ENCODE assay signal across 9 cellular contexts in genomic region chr5:139844472-139845145, GRCh38. TPM values are rescaled to one million over a fixed set of nuclear protein-coding genes. Genes with fewer than 3 reads are reported as not detected.
A peak's percentile ranks its signal among the peaks of the same experiment; 100 is the strongest.
DNase-seq lines count a peak whose midpoint lies in the region; ATAC-seq and TF ChIP-seq lines count a peak whose summit lies in the region.
"Had no signal": no experiment of that assay in that cellular context is flagged by ENCODE, and none has a peak within 500 bp of the region (broad histone marks: within the 10 kb centered on the region; RNA-seq: fewer than 3 reads in every experiment).

No MANE protein-coding gene starts in this region.

- CTCF ChIA-PET in HCT116 (lab: Charles Lee): interaction anchor here (1.4 to 2.9 kb wide), 3 partner anchors 57 to 124 kb away, joined by 5 to 12 read pairs (median 8); no protein-coding TSS in a partner anchor

- no peaks in the 10 kb centered on the region for H3K79me2 ChIP-seq in HCT116 (ENCODE audit: insufficient read depth, low read length)

- no peaks in the 10 kb centered on the region for H3K9me3 ChIP-seq in HCT116 (ENCODE audit: control insufficient read depth in 1 of 2, insufficient read depth in 1 of 2, low read depth in 1 of 2, low read length in 2 of 2)

- no peaks in the 10 kb centered on the region for H4K20me1 ChIP-seq in HCT116 (ENCODE audit: insufficient read depth)

- H3K4me1 ChIP-seq in HCT116 (ENCODE audit: control insufficient read depth in 1 of 2, insufficient read depth in 2 of 2, low read length in 2 of 2): peaks cover 0 to 13% of the 10 kb centered on the region in 2 experiments; a peak in 2 of 4 replicates

- no peaks in the 10 kb centered on the region for H3K27me3 ChIP-seq in HCT116 (ENCODE audit: insufficient read depth, low read length)

- TF ChIP-seq RAD21 in HCT116 (IDR thresholded peaks at IDR 0.05; ENCODE audit: low read depth): peak; percentile 88

- RAD21 ChIA-PET in HCT116 (lab: Charles Lee; ENCODE audit: low non-redundant PET in 1 of 2, low total read pairs in 2 of 2, uncharacterized antibody in 2 of 2, unreplicated experiment in 2 of 2): no interaction called here

- TF ChIP-seq CTCF in HCT116 (IDR thresholded peaks at IDR 0.05 in 2 of 3, conservative IDR thresholded peaks at IDR 0.05 in 1 of 3; ENCODE audit: borderline replicate concordance in 1 of 3, insufficient read depth in 1 of 3, low read depth in 2 of 3, low read length in 2 of 3): peak; percentile 92 to 96 (median 95)

- in situ Hi-C loops in Caki2 (cut with HindIII; ENCODE audit: low pct_unique_long_range_greater_than_20kb, low sequenced_read_pairs): no loop called here

- H3K9me2 ChIP-seq in HCT116 (ENCODE audit: insufficient read depth): no peaks in the 10 kb centered on the region

- intact Hi-C loops in HCT116 (cut with micrococcal nuclease): loop anchor here (1.0 to 10.0 kb wide), 4 partner anchors 57 to 310 kb away; no protein-coding TSS in a partner anchor

- TF ChIP-seq POLR2A in HCT116 (IDR thresholded peaks at IDR 0.05; ENCODE audit: borderline replicate concordance, extremely low read depth, insufficient read depth, insufficient read length): no peak

- H2AFZ ChIP-seq in HCT116 (ENCODE audit: low read depth, low read length, poor library complexity, severe bottlenecking): peak overlapping the region; percentile 63

- H3K36me3 ChIP-seq in HCT116 (ENCODE audit: control insufficient read depth in 1 of 2, insufficient read depth in 2 of 2, low read length in 2 of 2): no peaks in the 10 kb centered on the region

- POLR2A ChIA-PET in HCT116 (lab: Charles Lee): no interaction called here

- BruUV-seq in HCT116 (replicated peaks; lab: Mats Ljungman, UMichigan): no TSS peak

- no peak overlapping the region for H3K9ac ChIP-seq in HCT116 (ENCODE audit: low read length)

- H3K27ac ChIP-seq in HCT116 (ENCODE audit: low read depth, low read length): no peak overlapping the region

- ATAC-seq in HCT116 (peak; percentile 74), HG03565 (IDR thresholded peaks at IDR 0.05; ENCODE audit: unreplicated experiment) (no peak)

- peak; percentile 21 for DNase-seq in Caki2 (ENCODE audit: low read depth)
- DNase-seq in HCT116 (ENCODE audit: low read depth, low spot score): peak; percentile 79
- peak; percentile 77 for DNase-seq in NCI-H460 (ENCODE audit: extremely low read depth, low read depth)
- DNase-seq in activated CD4-positive, alpha-beta T cell treated with anti-CD3 and anti-CD28 coated beads, Interleukin-2, amount 50 U/mL, for 4 hours: peak; percentile 68 to 69
- peak; percentile 54 to 75 for DNase-seq in dermis microvascular lymphatic vessel endothelial cell (ENCODE audit: low read depth in 2 of 2)
- DNase-seq in medulla oblongata (ENCODE audit: extremely low spot score): peak; percentile 90
- peak; percentile 46 to 50 for DNase-seq in stimulated activated CD8-positive, alpha-beta memory T cell treated with anti-CD3 and anti-CD28 coated beads, Interleukin-15, amount 100 ng/mL, for 4 hours (ENCODE audit: low read depth in 2 of 2)

- H3K4me3 ChIP-seq in HCT116 (replicated peaks in 1 of 2; ENCODE audit: low read depth in 1 of 2, low read length in 2 of 2): no peak overlapping the region

- H3K4me2 ChIP-seq in HCT116 (ENCODE audit: low read length): 0 out of 2 replicates have a peak overlapping the region, but pooled peaks have one; percentile 29

TF ChIP-seq in HCT116, 20 proteins besides CTCF, POLR2A, EP300 and RAD21:
- TF ChIP-seq YY1 (IDR thresholded peaks at IDR 0.05; ENCODE audit: extremely low read depth, insufficient replicate concordance, low read depth, low read length) (no peak), CBX3 (IDR thresholded peaks at IDR 0.05; ENCODE audit: low read depth) (no peak), JUND (IDR thresholded peaks at IDR 0.05) (no peak), ZBTB33 (IDR thresholded peaks at IDR 0.05; ENCODE audit: extremely low read depth, insufficient replicate concordance, low read length) (no peak), FOSL1 (IDR thresholded peaks at IDR 0.05; ENCODE audit: low read depth) (no peak), CEBPB (IDR thresholded peaks at IDR 0.05; ENCODE audit: low read depth) (no peak), SRF (IDR thresholded peaks at IDR 0.05; ENCODE audit: low read depth) (no peak), POLR2AphosphoS5 (IDR thresholded peaks at IDR 0.05; ENCODE audit: low read depth, low read length) (no peak)

RNA-seq across cellular contexts. Expression of gene PSD2, which starts 49.0 kb away (rescaled TPM):
- total RNA-seq in Caki2 (2014; rRNA removed; shearing (Covaris generic); ENCODE audit: low replicate concordance): not detected in 2 replicates
- 0.79 TPM for total RNA-seq in HCT116 (2021; ENCODE audit: unreplicated experiment)
- polyA plus RNA-seq in HCT116 (2012): 0.25 and 0.29 TPM in 2 replicates
- total RNA-seq in NCI-H460 (2014; rRNA removed; shearing (Covaris generic)): 0.12 TPM in 1 of 2 replicates, not detected in the other
- polyA plus RNA-seq in NCI-H460 (2014; cell fraction: nucleus; rRNA removed): not detected in 2 replicates
- total RNA-seq in dermis microvascular lymphatic vessel endothelial cell: under 0.01 TPM in 1 of 2 replicates, not detected in the other
- total RNA-seq: T-helper 2 cell treated with Interferon-gamma antibody and Interleukin-4, amounts not matched to agents 100 ng/mL and 5 ng/mL, for 36 hours had no signal

Comparison
In these comparisons a context has a peak if more than half of its experiments do, and no peak if none do; other contexts are left out.
1. DNase-seq: peak in every context shown above with its lines; median percentile 90 in medulla oblongata; 79 in HCT116; 77 in NCI-H460; 68 in activated CD4-positive, alpha-beta T cell treated with anti-CD3 and anti-CD28 coated beads, Interleukin-2, amount 50 U/mL, for 4 hours; 64 in dermis microvascular lymphatic vessel endothelial cell; 48 in stimulated activated CD8-positive, alpha-beta memory T cell treated with anti-CD3 and anti-CD28 coated beads, Interleukin-15, amount 100 ng/mL, for 4 hours; 21 in Caki2.